Comparison of ENCODE assay signal across 12 cellular contexts in the genomic region with DNA sequence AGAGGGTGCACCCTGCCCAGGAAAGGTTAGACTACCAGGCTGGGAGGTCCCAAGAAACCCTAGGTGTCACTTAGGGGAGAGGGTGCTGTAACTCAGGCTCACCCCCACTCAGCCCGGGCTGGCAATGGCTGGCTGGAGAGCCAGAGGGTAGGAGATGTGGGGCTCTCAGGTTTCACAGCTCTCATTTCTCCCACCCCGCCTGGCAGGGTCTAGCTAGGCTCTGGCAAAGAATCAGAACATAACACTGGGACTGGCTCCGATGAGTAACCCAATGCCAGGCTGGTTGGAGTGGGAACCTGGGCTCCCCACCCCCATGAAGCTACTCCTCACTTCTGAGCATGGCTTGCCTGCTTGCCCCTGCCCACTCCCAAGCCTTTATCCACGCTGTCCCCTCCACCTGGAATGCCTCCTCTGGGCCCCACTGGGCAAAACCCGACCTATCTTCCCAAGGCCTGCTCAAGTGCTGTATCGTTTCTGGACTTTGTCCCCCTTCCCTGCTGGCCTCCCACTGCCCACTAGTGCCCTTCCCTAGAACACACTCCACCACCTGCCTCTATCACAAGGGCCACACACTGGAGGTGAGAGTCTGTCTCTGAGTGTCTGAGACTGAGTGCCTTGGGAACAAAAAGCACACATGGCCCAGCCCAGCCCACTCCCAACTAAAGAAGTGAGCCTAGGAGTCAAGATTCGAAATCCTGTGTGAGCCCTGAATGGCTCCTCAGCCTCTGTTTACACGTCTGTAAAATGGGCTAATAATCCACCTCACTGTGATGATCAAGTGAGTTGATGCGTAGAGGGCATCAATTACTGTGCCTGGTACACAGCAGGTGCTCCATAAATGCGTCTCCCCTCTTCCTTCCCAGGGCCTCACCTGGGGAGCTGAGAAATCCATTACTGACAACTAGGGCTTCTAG. TPM values are rescaled to one million over a fixed set of nuclear protein-coding genes. Genes with fewer than 3 reads are reported as not detected.
DNase-seq lines count a peak whose midpoint lies in the region; ATAC-seq and TF ChIP-seq lines count a peak whose summit lies in the region.
"Had no signal": no experiment of that assay in that cellular context is flagged by ENCODE, and none has a peak within 500 bp of the region (broad histone marks: within the 10 kb centered on the region; RNA-seq: fewer than 3 reads in every experiment).

No MANE protein-coding gene starts in this region.

- H3K9me3 Mint-ChIP-seq in activated CD8-positive, alpha-beta T cell treated with anti-CD3 and anti-CD28 coated beads for 36 hours: no peaks in the 10 kb centered on the region
- no peaks in the 10 kb centered on the region for H3K9me3 Mint-ChIP-seq in natural killer cell treated with Interleukin-12 subunit alpha and Interleukin-12 subunit beta and Interleukin-15 and Interleukin-18, amount 100 ng/mL, for 72 hours

- H4K91ac ChIP-seq in trophoblast cell (ENCODE audit: low read depth, low read length): no peak overlapping the region

- H3K4ac ChIP-seq in trophoblast cell (ENCODE audit: low read depth, low read length): no peak overlapping the region

- H3K27ac Mint-ChIP-seq in activated CD8-positive, alpha-beta T cell treated with anti-CD3 and anti-CD28 coated beads for 36 hours: peak overlapping the region; percentile 36
- peak overlapping the region; percentile 54 to 85 for H3K27ac Mint-ChIP-seq in natural killer cell treated with Interleukin-12 subunit alpha and Interleukin-12 subunit beta and Interleukin-15 and Interleukin-18, amount 100 ng/mL, for 72 hours

- H3K79me1 ChIP-seq in trophoblast cell (ENCODE audit: low read length): peaks cover 7% of the 10 kb centered on the region

- POLR2A ChIA-PET in activated CD8-positive, alpha-beta T cell treated with anti-CD3 and anti-CD28 coated beads for 36 hours (lab: Charles Lee): interaction anchor here (0.7 to 1.3 kb wide), 2 partner anchors 66 to 164 kb away, joined by 3 read pairs; no protein-coding TSS in a partner anchor
- POLR2A ChIA-PET in GM10248 (lab: Yijun Ruan, JAX): no interaction called here

- H2AFZ ChIP-seq in trophoblast cell (ENCODE audit: insufficient read depth, low read length, poor library complexity): no peak overlapping the region

- whole genome bisulfite sequencing in trophoblast cell (ENCODE audit: extremely low coverage, insufficient coverage, insufficient read length): no CpG with 5 or more reads among the region's 10 CpGs

- CTCF ChIA-PET in activated CD8-positive, alpha-beta T cell treated with anti-CD3 and anti-CD28 coated beads for 36 hours (lab: Charles Lee): interaction anchor here (1.0 to 3.6 kb wide), 8 partner anchors 10 to 170 kb away, joined by 3 to 63 read pairs (median 10); no protein-coding TSS in a partner anchor
- CTCF ChIA-PET in GM10248 (lab: Yijun Ruan, JAX): interaction anchor here (0.6 to 11.3 kb wide), 15 partner anchors 9 to 170 kb away, joined by 3 to 193 read pairs (median 10); a partner anchor contains a TSS

- H3K9ac ChIP-seq in trophoblast cell (ENCODE audit: low read length): no peak overlapping the region

- no peak for ATAC-seq in activated CD8-positive, alpha-beta T cell treated with anti-CD3 and anti-CD28 coated beads for 36 hours
- no peak for ATAC-seq in natural killer cell treated with Interleukin-12 subunit alpha and Interleukin-12 subunit beta and Interleukin-15 and Interleukin-18, amount 100 ng/mL, for 72 hours

- DNase-seq in COLO668 (lab: John Stamatoyannopoulos, UW; ENCODE audit: unreplicated experiment) (peak; percentile 34), HT1080 (ENCODE audit: low read depth) (peak; percentile 41), KBM-7 (no peak), GM10248 (ENCODE audit: extremely low spot score) (no peak), trophoblast cell (no peak)
- DNase-seq in activated CD8-positive, alpha-beta T cell treated with anti-CD3 and anti-CD28 coated beads for 36 hours: no peak
- no peak for DNase-seq in natural killer cell treated with Interleukin-12 subunit alpha and Interleukin-12 subunit beta and Interleukin-15 and Interleukin-18, amount 100 ng/mL, for 72 hours (ENCODE audit: low spot score)
- DNase-seq: mammary epithelial cell, NCI-H187 treated with DMSO at 0.1 percent for 48 hours had no signal

- H4K12ac ChIP-seq in trophoblast cell (ENCODE audit: low read depth, low read length): no peak overlapping the region

- no peaks in the 10 kb centered on the region for H3K36me3 Mint-ChIP-seq in activated CD8-positive, alpha-beta T cell treated with anti-CD3 and anti-CD28 coated beads for 36 hours (ENCODE audit: low read depth)
- no peaks in the 10 kb centered on the region for H3K36me3 Mint-ChIP-seq in natural killer cell treated with Interleukin-12 subunit alpha and Interleukin-12 subunit beta and Interleukin-15 and Interleukin-18, amount 100 ng/mL, for 72 hours

- no peak overlapping the region for H2AK5ac ChIP-seq in trophoblast cell (ENCODE audit: low read length)

- H3K18ac ChIP-seq in trophoblast cell (ENCODE audit: low read length): no peak overlapping the region

- H3K27me3 ChIP-seq in trophoblast cell (ENCODE audit: insufficient read depth, low read length): no peaks in the 10 kb centered on the region

- no peak overlapping the region for H3K4me2 ChIP-seq in trophoblast cell (ENCODE audit: low read length)
- H3K4me2 ChIP-seq: smooth muscle cell had no signal

- peaks cover 8 to 13% of the 10 kb centered on the region in 2 experiments for H3K4me1 ChIP-seq in trophoblast cell (ENCODE audit: control insufficient read depth in 1 of 2, insufficient read depth in 2 of 2, low read length in 2 of 2)

- in situ Hi-C loops in KBM-7 (cut with MboI; ENCODE audit: low pct_unique_long_range_greater_than_20kb, low sequenced_read_pairs): no loop called here

- H3K14ac ChIP-seq in trophoblast cell (ENCODE audit: low read length): no peak overlapping the region

- H2BK12ac ChIP-seq in trophoblast cell (ENCODE audit: low read length): no peak overlapping the region

- H2BK5ac ChIP-seq in trophoblast cell (ENCODE audit: low read depth, low read length, poor library complexity): no peak overlapping the region

- H3K79me2 ChIP-seq in trophoblast cell (ENCODE audit: control insufficient read depth, insufficient read depth, low read length, poor library complexity): peaks cover 4% of the 10 kb centered on the region

- no peak for TF ChIP-seq CTCF in activated CD8-positive, alpha-beta T cell treated with anti-CD3 and anti-CD28 coated beads for 36 hours (IDR thresholded peaks at IDR 0.05)
- no peak for TF ChIP-seq CTCF in GM10248 (IDR thresholded peaks at IDR 0.05; ENCODE audit: control extremely low read depth, extremely low read depth, low read depth, missing control alignments)

- no peak overlapping the region for H3K4me3 ChIP-seq in trophoblast cell (ENCODE audit: low read depth, low read length)
- H3K4me3 ChIP-seq: smooth muscle cell had no signal

- peaks cover 1% of the 10 kb centered on the region for H3K27me3 Mint-ChIP-seq in activated CD8-positive, alpha-beta T cell treated with anti-CD3 and anti-CD28 coated beads for 36 hours
- H3K27me3 Mint-ChIP-seq in natural killer cell treated with Interleukin-12 subunit alpha and Interleukin-12 subunit beta and Interleukin-15 and Interleukin-18, amount 100 ng/mL, for 72 hours: no peaks in the 10 kb centered on the region

- no peak overlapping the region for H2BK120ac ChIP-seq in trophoblast cell (ENCODE audit: insufficient read depth, low read length, poor library complexity)

- intact Hi-C loops in activated CD8-positive, alpha-beta T cell treated with anti-CD3 and anti-CD28 coated beads for 36 hours (cut with micrococcal nuclease): loop anchor here (5.0 kb wide), 1 partner anchor 113 kb away; no protein-coding TSS in a partner anchor

- H3K4me1 Mint-ChIP-seq in activated CD8-positive, alpha-beta T cell treated with anti-CD3 and anti-CD28 coated beads for 36 hours (ENCODE audit: low read depth): peaks cover 22% of the 10 kb centered on the region
- H3K4me1 Mint-ChIP-seq in natural killer cell treated with Interleukin-12 subunit alpha and Interleukin-12 subunit beta and Interleukin-15 and Interleukin-18, amount 100 ng/mL, for 72 hours (ENCODE audit: low read depth in 2 of 2): peaks cover 14 to 20% of the 10 kb centered on the region in 2 donors

- H4K8ac ChIP-seq in trophoblast cell (ENCODE audit: low read depth, low read length): no peak overlapping the region

- H3K4me3 Mint-ChIP-seq in activated CD8-positive, alpha-beta T cell treated with anti-CD3 and anti-CD28 coated beads for 36 hours: no peak overlapping the region
- peak overlapping the region; percentile 74 for H3K4me3 Mint-ChIP-seq in natural killer cell treated with Interleukin-12 subunit alpha and Interleukin-12 subunit beta and Interleukin-15 and Interleukin-18, amount 100 ng/mL, for 72 hours

- H3K23ac ChIP-seq in trophoblast cell (ENCODE audit: low read length): no peak overlapping the region

- H3K36me3 ChIP-seq in trophoblast cell (ENCODE audit: control insufficient read depth in 1 of 2, insufficient read depth in 2 of 2, low read length in 2 of 2): no peaks in the 10 kb centered on the region

- no peak overlapping the region for H3K27ac ChIP-seq in trophoblast cell (ENCODE audit: low read depth, low read length)

- H3K9me3 ChIP-seq in trophoblast cell (ENCODE audit: insufficient read depth, low read depth, low read length): no peaks in the 10 kb centered on the region

RNA-seq across cellular contexts. Expression of a gene that starts 1.9 kb away (rescaled TPM):
- total RNA-seq in HT1080 (2014; rRNA removed; shearing (Covaris generic)): 0.08 TPM in 1 of 2 replicates, not detected in the other
- 0.80 TPM in 1 of 2 replicates, not detected in the other for polyA plus RNA-seq in HT1080 (2015; cell fraction: cytosol; rRNA removed)
- not detected in 2 replicates for polyA plus RNA-seq in HT1080 (2015; cell fraction: nucleus; rRNA removed)
- total RNA-seq in activated CD8-positive, alpha-beta T cell treated with anti-CD3 and anti-CD28 coated beads for 36 hours: 1 to 10 TPM; 1.6 TPM
- 1 to 10 TPM in 1 of 2 donors, under 1 TPM in 1; 0.67 to 1.8 TPM for total RNA-seq in natural killer cell treated with Interleukin-12 subunit alpha and Interleukin-12 subunit beta and Interleukin-15 and Interleukin-18, amount 100 ng/mL, for 72 hours
- polyA plus RNA-seq in trophoblast cell (2013): 16.6 and 16.7 TPM in 2 replicates

RNA-seq across cellular contexts. Expression of a gene that starts 19.8 kb away (rescaled TPM):
- total RNA-seq in HT1080 (2014; rRNA removed; shearing (Covaris generic)): 48.9 and 74.8 TPM in 2 replicates
- 55.5 and 66.0 TPM in 2 replicates for polyA plus RNA-seq in HT1080 (2015; cell fraction: cytosol; rRNA removed)
- 56.1 and 63.3 TPM in 2 replicates for polyA plus RNA-seq in HT1080 (2015; cell fraction: nucleus; rRNA removed)
- total RNA-seq in activated CD8-positive, alpha-beta T cell treated with anti-CD3 and anti-CD28 coated beads for 36 hours: 100 to 1,000 TPM; 106 to 110 TPM
- total RNA-seq in natural killer cell treated with Interleukin-12 subunit alpha and Interleukin-12 subunit beta and Interleukin-15 and Interleukin-18, amount 100 ng/mL, for 72 hours: 100 to 1,000 TPM; 135 to 169 TPM
- 27.1 and 28.7 TPM in 2 replicates for polyA plus RNA-seq in trophoblast cell (2013)

RNA-seq across cellular contexts. Expression of a gene that starts 37.0 kb away (rescaled TPM):
- not detected in 2 replicates for total RNA-seq in HT1080 (2014; rRNA removed; shearing (Covaris generic))
- not detected in 2 replicates for polyA plus RNA-seq in HT1080 (2015; cell fraction: cytosol; rRNA removed)
- not detected in 2 replicates for polyA plus RNA-seq in HT1080 (2015; cell fraction: nucleus; rRNA removed)
- not detected for total RNA-seq in activated CD8-positive, alpha-beta T cell treated with anti-CD3 and anti-CD28 coated beads for 36 hours
- not detected for total RNA-seq in natural killer cell treated with Interleukin-12 subunit alpha and Interleukin-12 subunit beta and Interleukin-15 and Interleukin-18, amount 100 ng/mL, for 72 hours
- 0.14 and 0.19 TPM in 2 replicates for polyA plus RNA-seq in trophoblast cell (2013)
- total RNA-seq: fibroblast of villous mesenchyme, mammary epithelial cell, SK-MEL-5, smooth muscle cell had no signal
- polyA plus RNA-seq: mammary epithelial cell had no signal

RNA-seq across cellular contexts. Expression of a gene that starts 51.8 kb away (rescaled TPM):
- total RNA-seq in HT1080 (2014; rRNA removed; shearing (Covaris generic)): 13.3 and 15.9 TPM in 2 replicates
- polyA plus RNA-seq in HT1080 (2015; cell fraction: cytosol; rRNA removed): 13.0 and 13.5 TPM in 2 replicates
- polyA plus RNA-seq in HT1080 (2015; cell fraction: nucleus; rRNA removed): 43.3 and 55.2 TPM in 2 replicates
- 10 to 100 TPM; 62.9 to 65.7 TPM for total RNA-seq in activated CD8-positive, alpha-beta T cell treated with anti-CD3 and anti-CD28 coated beads for 36 hours
- total RNA-seq in natural killer cell treated with Interleukin-12 subunit alpha and Interleukin-12 subunit beta and Interleukin-15 and Interleukin-18, amount 100 ng/mL, for 72 hours: 10 to 100 TPM; 54.1 to 97.0 TPM
- 16.7 and 16.9 TPM in 2 replicates for polyA plus RNA-seq in trophoblast cell (2013)

Comparison
In these comparisons a context has a peak if more than half of its experiments do, and no peak if none do; other contexts are left out.
1. DNase-seq: peak in COLO668 (single experiment) and HT1080 (single experiment); none in activated CD8-positive, alpha-beta T cell treated with anti-CD3 and anti-CD28 coated beads for 36 hours (single experiment), natural killer cell treated with Interleukin-12 subunit alpha and Interleukin-12 subunit beta and Interleukin-15 and Interleukin-18, amount 100 ng/mL, for 72 hours (single experiment), KBM-7 (single experiment), GM10248 (single experiment) and trophoblast cell (0 of 2).